ENCODE assay signal across 26 cellular contexts in genomic region chr4:52312722-52313121, GRCh38.
DNase-seq lines count a peak whose midpoint lies in the region; FAIRE-seq and TF ChIP-seq lines count a peak whose summit lies in the region.
"Had no signal": no experiment of that assay in that cellular context is flagged by ENCODE, and none has a peak within 500 bp of the region (broad histone marks: within the 10 kb centered on the region; RNA-seq: fewer than 3 reads in every experiment).

No MANE protein-coding gene starts in this region.

- no peak overlapping the region for H3K4me3 Mint-ChIP-seq in MCF 10A (ENCODE audit: unreplicated experiment)
- no peak overlapping the region for H3K4me3 Mint-ChIP-seq in astrocyte (ENCODE audit: unreplicated experiment)
- H3K4me3 Mint-ChIP-seq in type B pancreatic cell = peak overlapping the region; percentile 32
- H3K4me3 Mint-ChIP-seq: activated CD4-positive, alpha-beta memory T cell treated with anti-CD3 and anti-CD28 coated beads, Interleukin-2, amount 10 ng/mL, durations not matched to agents 7 days and 5 days; brain; naive thymus-derived CD8-positive, alpha-beta T cell; T-helper 2 cell treated with Interferon-gamma antibody and Interleukin-4, amounts not matched to agents 5 μg/mL and 100 μg/mL, for 36 hours had no signal

- no peaks in the 10 kb centered on the region for H3K9me1 ChIP-seq in keratinocyte (ENCODE audit: control insufficient read depth, extremely low read depth, insufficient read depth, low read length)

- H3K36me3 ChIP-seq in mammary epithelial cell (ENCODE audit: insufficient read depth, low read length) (no peaks in the 10 kb centered on the region), astrocyte (ENCODE audit: insufficient read depth, low read length) (no peaks in the 10 kb centered on the region), keratinocyte (ENCODE audit: control insufficient read depth in 2 of 2, extremely low read depth in 1 of 2, insufficient read depth in 2 of 2, low read length in 2 of 2) (no peaks in the 10 kb centered on the region), brain microvascular endothelial cell (replicated peaks) (no peaks in the 10 kb centered on the region)
- H3K36me3 ChIP-seq: gastrocnemius medialis had no signal

- H3K9me3 Mint-ChIP-seq in MCF 10A (ENCODE audit: unreplicated experiment) (no peaks in the 10 kb centered on the region), astrocyte (ENCODE audit: unreplicated experiment) (peaks cover 4% of the 10 kb centered on the region), type B pancreatic cell (peaks cover 9% of the 10 kb centered on the region)
- H3K9me3 Mint-ChIP-seq: activated CD4-positive, alpha-beta memory T cell treated with anti-CD3 and anti-CD28 coated beads, Interleukin-2, amount 10 ng/mL, durations not matched to agents 7 days and 5 days; T-helper 2 cell treated with Interferon-gamma antibody and Interleukin-4, amounts not matched to agents 5 μg/mL and 100 μg/mL, for 36 hours had no signal

- dilution Hi-C loops in mammary epithelial cell (cut with HindIII; ENCODE audit: low sequenced_read_pairs) (no loop called here), keratinocyte (cut with MboI; ENCODE audit: extremely low pct_ligation_motif_present, low sequenced_read_pairs) (no loop called here)

- H3K27ac ChIP-seq in mammary epithelial cell (ENCODE audit: insufficient read depth, low read depth, low read length) = peak overlapping the region; percentile 32
- H3K27ac ChIP-seq in astrocyte (ENCODE audit: low read depth, low read length) = no peak overlapping the region
- H3K27ac ChIP-seq in keratinocyte (ENCODE audit: control insufficient read depth, insufficient read depth, low read length) = no peak overlapping the region
- H3K27ac ChIP-seq in brain microvascular endothelial cell = no peak overlapping the region
- H3K27ac ChIP-seq: 22Rv1, gastrocnemius medialis, hepatocyte, testis had no signal

- H3K9ac ChIP-seq in mammary epithelial cell (ENCODE audit: insufficient read depth, low read length) (no peak overlapping the region), astrocyte (ENCODE audit: low read length) (no peak overlapping the region), keratinocyte (ENCODE audit: control insufficient read depth, extremely low read depth, insufficient read depth, low read length) (no peak overlapping the region)

- H3K9me3 ChIP-seq in mammary epithelial cell (replicated peaks; ENCODE audit: insufficient read depth, low read length) (no peaks in the 10 kb centered on the region), astrocyte (ENCODE audit: insufficient read depth, low read depth, low read length) (no peaks in the 10 kb centered on the region), keratinocyte (ENCODE audit: control insufficient read depth, low read depth, low read length) (no peaks in the 10 kb centered on the region)
- H3K9me3 ChIP-seq: gastrocnemius medialis, testis had no signal

- H3K27ac Mint-ChIP-seq in MCF 10A (ENCODE audit: low read depth, unreplicated experiment) = no peak overlapping the region
- peak overlapping the region; percentile 31 for H3K27ac Mint-ChIP-seq in astrocyte (ENCODE audit: unreplicated experiment)
- peak overlapping the region; percentile 22 for H3K27ac Mint-ChIP-seq in type B pancreatic cell
- H3K27ac Mint-ChIP-seq: activated CD4-positive, alpha-beta memory T cell treated with anti-CD3 and anti-CD28 coated beads, Interleukin-2, amount 10 ng/mL, durations not matched to agents 7 days and 5 days; brain; naive thymus-derived CD8-positive, alpha-beta T cell; T-helper 2 cell treated with Interferon-gamma antibody and Interleukin-4, amounts not matched to agents 5 μg/mL and 100 μg/mL, for 36 hours had no signal

- H3K27me3 ChIP-seq in mammary epithelial cell (ENCODE audit: insufficient read depth, low read length) (no peaks in the 10 kb centered on the region), astrocyte (ENCODE audit: insufficient read depth, low read length) (no peaks in the 10 kb centered on the region), keratinocyte (ENCODE audit: control insufficient read depth, extremely low read depth, insufficient read depth, low read length) (no peaks in the 10 kb centered on the region), brain microvascular endothelial cell (replicated peaks) (no peaks in the 10 kb centered on the region)
- H3K27me3 ChIP-seq: hepatocyte, testis had no signal

- no peaks in the 10 kb centered on the region for H4K20me1 ChIP-seq in mammary epithelial cell (ENCODE audit: insufficient read depth, low read length)
- H4K20me1 ChIP-seq in astrocyte (ENCODE audit: insufficient read depth, low read length) = no peaks in the 10 kb centered on the region
- H4K20me1 ChIP-seq in keratinocyte (ENCODE audit: control insufficient read depth, extremely low read depth, insufficient read depth, low read length) = no peaks in the 10 kb centered on the region

- H3K4me3 ChIP-seq in mammary epithelial cell (replicated peaks in 1 of 3; ENCODE audit: insufficient read depth in 1 of 3, low read depth in 2 of 3, low read length in 3 of 3) = no peak overlapping the region
- H3K4me3 ChIP-seq in astrocyte (ENCODE audit: insufficient read depth, low read depth, low read length) = no peak overlapping the region
- H3K4me3 ChIP-seq in keratinocyte (ENCODE audit: control insufficient read depth in 2 of 3, extremely low read depth in 1 of 3, insufficient read depth in 2 of 3, low read depth in 1 of 3, low read length in 3 of 3) = no peak overlapping the region
- H3K4me3 ChIP-seq in brain microvascular endothelial cell (ENCODE audit: low read depth, low read length) = no peak overlapping the region
- H3K4me3 ChIP-seq: gastrocnemius medialis, hepatocyte, testis had no signal

- H3K4me1 Mint-ChIP-seq in MCF 10A (ENCODE audit: insufficient read depth, unreplicated experiment) = no peaks in the 10 kb centered on the region
- H3K4me1 Mint-ChIP-seq in astrocyte (ENCODE audit: low read depth, unreplicated experiment) = peaks cover 19% of the 10 kb centered on the region
- H3K4me1 Mint-ChIP-seq in type B pancreatic cell (ENCODE audit: unreplicated experiment) = peaks cover 19% of the 10 kb centered on the region
- H3K4me1 Mint-ChIP-seq: activated CD4-positive, alpha-beta memory T cell treated with anti-CD3 and anti-CD28 coated beads, Interleukin-2, amount 10 ng/mL, durations not matched to agents 7 days and 5 days; brain; naive thymus-derived CD8-positive, alpha-beta T cell had no signal

- WGBS in mammary epithelial cell (ENCODE audit: low coverage, missing lambda C conversion rate) = 0% methylated on average over 2 of the region's 2 CpGs

- intact Hi-C loops in mammary epithelial cell (cut with micrococcal nuclease) = loop anchor here (10.0 kb wide), 1 partner anchor 68 kb away; no protein-coding TSS in a partner anchor
- intact Hi-C loops in MCF 10A (cut with micrococcal nuclease) = no loop called here

- no peaks in the 10 kb centered on the region for H3K79me2 ChIP-seq in mammary epithelial cell (ENCODE audit: insufficient read depth, low read length)
- H3K79me2 ChIP-seq in astrocyte (ENCODE audit: insufficient read depth, low read length) = no peaks in the 10 kb centered on the region
- H3K79me2 ChIP-seq in keratinocyte (ENCODE audit: control insufficient read depth, insufficient read depth, low read length) = no peaks in the 10 kb centered on the region
- H3K79me2 ChIP-seq: hepatocyte had no signal

- peak overlapping the region; percentile 44 for H3K4me2 ChIP-seq in mammary epithelial cell (ENCODE audit: insufficient read depth, low read depth, low read length)
- no peak overlapping the region for H3K4me2 ChIP-seq in astrocyte (ENCODE audit: low read length)
- peak overlapping the region; percentile 49 for H3K4me2 ChIP-seq in keratinocyte (ENCODE audit: control insufficient read depth, extremely low read depth, insufficient read depth, low read depth, low read length)
- H3K4me2 ChIP-seq: hepatocyte had no signal

- peak overlapping the region; percentile 78 for H2AFZ ChIP-seq in mammary epithelial cell (ENCODE audit: low read depth, low read length)
- no peak overlapping the region for H2AFZ ChIP-seq in astrocyte (ENCODE audit: low read depth, low read length)
- no peak overlapping the region for H2AFZ ChIP-seq in keratinocyte (ENCODE audit: control insufficient read depth, low read length)
- H2AFZ ChIP-seq: hepatocyte had no signal

- CTCF ChIA-PET in mammary epithelial cell (lab: Charles Lee; ENCODE audit: low non-redundant PET) (no interaction called here), MCF 10A (lab: Yijun Ruan, JAX) (no interaction called here)

- POLR2A ChIA-PET in MCF 10A (lab: Yijun Ruan, JAX) = no interaction called here

- no peak for FAIRE-seq in astrocyte (lab: Jason Lieb, UNC)
- peak; percentile 75 for FAIRE-seq in keratinocyte (lab: Jason Lieb, UNC)
- FAIRE-seq: GM12891, urothelium cell line had no signal

- H3K36me3 Mint-ChIP-seq in MCF 10A (ENCODE audit: insufficient read depth, unreplicated experiment) (no peaks in the 10 kb centered on the region), astrocyte (ENCODE audit: low read depth, unreplicated experiment) (no peaks in the 10 kb centered on the region), type B pancreatic cell (no peaks in the 10 kb centered on the region)
- H3K36me3 Mint-ChIP-seq: brain; naive thymus-derived CD8-positive, alpha-beta T cell had no signal

- TF ChIP-seq CTCF in mammary epithelial cell (conservative IDR thresholded peaks at IDR 0.05 in 1 of 2, IDR thresholded peaks at IDR 0.05 in 1 of 2; ENCODE audit: extremely low read depth in 1 of 2, insufficient read depth in 1 of 2, low read depth in 1 of 2, low read length in 2 of 2) (no peak), MCF 10A (IDR thresholded peaks at IDR 0.05; ENCODE audit: unreplicated experiment) (no peak), astrocyte (IDR thresholded peaks at IDR 0.05; ENCODE audit: insufficient read depth, low read depth, low read length) (no peak), keratinocyte (optimal IDR thresholded peaks at IDR 0.05 in 1 of 3, IDR thresholded peaks at IDR 0.05 in 1 of 3, conservative IDR thresholded peaks at IDR 0.05 in 1 of 3; ENCODE audit: extremely low read depth in 1 of 3, insufficient read depth in 2 of 3, low read length in 3 of 3) (no peak), type B pancreatic cell (conservative IDR thresholded peaks at IDR 0.05) (no peak), brain microvascular endothelial cell (IDR thresholded peaks at IDR 0.05; ENCODE audit: low read depth, low read length, missing control alignments) (no peak)

- BruUV-seq in mammary epithelial cell (replicated peaks; lab: Mats Ljungman, UMichigan) (no TSS peak), MCF 10A (replicated peaks; lab: Mats Ljungman, UMichigan) (no TSS peak)

- H3K4me1 ChIP-seq in mammary epithelial cell (ENCODE audit: insufficient read depth, low read length) (peaks cover 23% of the 10 kb centered on the region), astrocyte (ENCODE audit: insufficient read depth, low read length) (no peaks in the 10 kb centered on the region), keratinocyte (ENCODE audit: control insufficient read depth, extremely low read depth, insufficient read depth, low read length) (peaks cover 20% of the 10 kb centered on the region)
- H3K4me1 ChIP-seq: gastrocnemius medialis, testis had no signal

- DNase-seq in mammary epithelial cell (peak; percentile 66), MCF 10A (ENCODE audit: unreplicated experiment) (no peak), astrocyte (ENCODE audit: low read depth) (no peak), keratinocyte (ENCODE audit: low read depth, low spot score) (peak; percentile 38), type B pancreatic cell (ENCODE audit: extremely low spot score, unreplicated experiment) (no peak), SHP77 (lab: John Stamatoyannopoulos, UW) (no peak), NCI-H748 (lab: John Stamatoyannopoulos, UW; ENCODE audit: unreplicated experiment) (no peak), brain microvascular endothelial cell (no peak)
- DNase-seq: activated CD4-positive, alpha-beta memory T cell treated with anti-CD3 and anti-CD28 coated beads, Interleukin-2, amount 10 ng/mL, durations not matched to agents 7 days and 5 days; activated CD4-positive, alpha-beta T cell treated with anti-CD3 and anti-CD28 coated beads for 1 hour; activated naive CD4-positive, alpha-beta T cell treated with anti-CD3 and anti-CD28 coated beads, Interleukin-2, amount 50 U/mL, for 16 hours; C1 segment of cervical spinal cord; gastrocnemius medialis; H7; IMR-90; naive thymus-derived CD8-positive, alpha-beta T cell; NCI-H1694 treated with DMSO at 0.1 percent for 48 hours; SHP77 treated with DMSO at 0.1 percent for 48 hours; stimulated activated naive CD8-positive, alpha-beta T cell treated with anti-CD3 and anti-CD28 coated beads, Interleukin-15, Interleukin-2, amounts not matched to agents 100 U/mL and 50 U/mL, for 24 hours; testis had no signal

- H3K27me3 Mint-ChIP-seq in MCF 10A (ENCODE audit: insufficient read depth, unreplicated experiment) = no peaks in the 10 kb centered on the region
- H3K27me3 Mint-ChIP-seq in astrocyte (ENCODE audit: low read depth, unreplicated experiment) = peaks cover 4% of the 10 kb centered on the region
- H3K27me3 Mint-ChIP-seq in type B pancreatic cell = no peaks in the 10 kb centered on the region
- H3K27me3 Mint-ChIP-seq: activated CD4-positive, alpha-beta memory T cell treated with anti-CD3 and anti-CD28 coated beads, Interleukin-2, amount 10 ng/mL, durations not matched to agents 7 days and 5 days had no signal

- in situ Hi-C loops in mammary epithelial cell (cut with MboI; ENCODE audit: low sequenced_read_pairs in 2 of 2) (no loop called here), brain microvascular endothelial cell (cut with HindIII; ENCODE audit: low pct_ligation_motif_present, low sequenced_read_pairs) (no loop called here)

Comparison
In these comparisons a context has a peak if more than half of its experiments do, and no peak if none do; other contexts are left out.
1. DNase-seq: peak in mammary epithelial cell (single experiment) and keratinocyte (single experiment); none in MCF 10A (single experiment), astrocyte (single experiment), type B pancreatic cell (single experiment), SHP77 (0 of 2), NCI-H748 (single experiment) and brain microvascular endothelial cell (single experiment).